1 cellular context compared by ENCODE assay signal in genomic region chr16:1610841-1611653, GRCh38.
TF ChIP-seq lines count a peak whose summit lies in the region.

No MANE protein-coding gene starts in this region.

TF ChIP-seq in GM12878, 131 proteins besides CTCF, POLR2A, EP300 and RAD21 (continued from another document):
- TF ChIP-seq, protein P1, sequence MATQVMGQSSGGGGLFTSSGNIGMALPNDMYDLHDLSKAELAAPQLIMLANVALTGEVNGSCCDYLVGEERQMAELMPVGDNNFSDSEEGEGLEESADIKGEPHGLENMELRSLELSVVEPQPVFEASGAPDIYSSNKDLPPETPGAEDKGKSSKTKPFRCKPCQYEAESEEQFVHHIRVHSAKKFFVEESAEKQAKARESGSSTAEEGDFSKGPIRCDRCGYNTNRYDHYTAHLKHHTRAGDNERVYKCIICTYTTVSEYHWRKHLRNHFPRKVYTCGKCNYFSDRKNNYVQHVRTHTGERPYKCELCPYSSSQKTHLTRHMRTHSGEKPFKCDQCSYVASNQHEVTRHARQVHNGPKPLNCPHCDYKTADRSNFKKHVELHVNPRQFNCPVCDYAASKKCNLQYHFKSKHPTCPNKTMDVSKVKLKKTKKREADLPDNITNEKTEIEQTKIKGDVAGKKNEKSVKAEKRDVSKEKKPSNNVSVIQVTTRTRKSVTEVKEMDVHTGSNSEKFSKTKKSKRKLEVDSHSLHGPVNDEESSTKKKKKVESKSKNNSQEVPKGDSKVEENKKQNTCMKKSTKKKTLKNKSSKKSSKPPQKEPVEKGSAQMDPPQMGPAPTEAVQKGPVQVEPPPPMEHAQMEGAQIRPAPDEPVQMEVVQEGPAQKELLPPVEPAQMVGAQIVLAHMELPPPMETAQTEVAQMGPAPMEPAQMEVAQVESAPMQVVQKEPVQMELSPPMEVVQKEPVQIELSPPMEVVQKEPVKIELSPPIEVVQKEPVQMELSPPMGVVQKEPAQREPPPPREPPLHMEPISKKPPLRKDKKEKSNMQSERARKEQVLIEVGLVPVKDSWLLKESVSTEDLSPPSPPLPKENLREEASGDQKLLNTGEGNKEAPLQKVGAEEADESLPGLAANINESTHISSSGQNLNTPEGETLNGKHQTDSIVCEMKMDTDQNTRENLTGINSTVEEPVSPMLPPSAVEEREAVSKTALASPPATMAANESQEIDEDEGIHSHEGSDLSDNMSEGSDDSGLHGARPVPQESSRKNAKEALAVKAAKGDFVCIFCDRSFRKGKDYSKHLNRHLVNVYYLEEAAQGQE (IDR thresholded peaks at IDR 0.05; ENCODE audit: low read depth, low read length), result no peak
- TF ChIP-seq PML (IDR thresholded peaks at IDR 0.05; ENCODE audit: low read length) (no peak; the same call in 1 of the 2 replicates), STAT1 (conservative IDR thresholded peaks at IDR 0.05) (no peak), CBX3 (IDR thresholded peaks at IDR 0.05; ENCODE audit: borderline replicate concordance, low read depth) (no peak), SKIL (IDR thresholded peaks at IDR 0.05; ENCODE audit: low read depth, poor library complexity, severe bottlenecking) (no peak), CHD4 (IDR thresholded peaks at IDR 0.05) (no peak), SP1 (IDR thresholded peaks at IDR 0.05; ENCODE audit: low read depth, low read length) (no peak), IRF4 (IDR thresholded peaks at IDR 0.05; ENCODE audit: low read depth, low read length) (no peak), SMC3 (IDR thresholded peaks at IDR 0.05; ENCODE audit: borderline replicate concordance, low read length) (no peak), POLR2AphosphoS2 (IDR thresholded peaks at IDR 0.05; ENCODE audit: low read depth, low read length) (no peak), MTA3 (IDR thresholded peaks at IDR 0.05; ENCODE audit: borderline replicate concordance, low read length) (no peak), GATAD2B (conservative IDR thresholded peaks at IDR 0.05; ENCODE audit: low read depth) (no peak)
- TF ChIP-seq, protein P2, sequence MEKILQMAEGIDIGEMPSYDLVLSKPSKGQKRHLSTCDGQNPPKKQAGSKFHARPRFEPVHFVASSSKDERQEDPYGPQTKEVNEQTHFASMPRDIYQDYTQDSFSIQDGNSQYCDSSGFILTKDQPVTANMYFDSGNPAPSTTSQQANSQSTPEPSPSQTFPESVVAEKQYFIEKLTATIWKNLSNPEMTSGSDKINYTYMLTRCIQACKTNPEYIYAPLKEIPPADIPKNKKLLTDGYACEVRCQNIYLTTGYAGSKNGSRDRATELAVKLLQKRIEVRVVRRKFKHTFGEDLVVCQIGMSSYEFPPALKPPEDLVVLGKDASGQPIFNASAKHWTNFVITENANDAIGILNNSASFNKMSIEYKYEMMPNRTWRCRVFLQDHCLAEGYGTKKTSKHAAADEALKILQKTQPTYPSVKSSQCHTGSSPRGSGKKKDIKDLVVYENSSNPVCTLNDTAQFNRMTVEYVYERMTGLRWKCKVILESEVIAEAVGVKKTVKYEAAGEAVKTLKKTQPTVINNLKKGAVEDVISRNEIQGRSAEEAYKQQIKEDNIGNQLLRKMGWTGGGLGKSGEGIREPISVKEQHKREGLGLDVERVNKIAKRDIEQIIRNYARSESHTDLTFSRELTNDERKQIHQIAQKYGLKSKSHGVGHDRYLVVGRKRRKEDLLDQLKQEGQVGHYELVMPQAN (conservative IDR thresholded peaks at IDR 0.05), result peak; percentile 27; the same call in 1 of the 2 replicates
- TF ChIP-seq, protein P3, sequence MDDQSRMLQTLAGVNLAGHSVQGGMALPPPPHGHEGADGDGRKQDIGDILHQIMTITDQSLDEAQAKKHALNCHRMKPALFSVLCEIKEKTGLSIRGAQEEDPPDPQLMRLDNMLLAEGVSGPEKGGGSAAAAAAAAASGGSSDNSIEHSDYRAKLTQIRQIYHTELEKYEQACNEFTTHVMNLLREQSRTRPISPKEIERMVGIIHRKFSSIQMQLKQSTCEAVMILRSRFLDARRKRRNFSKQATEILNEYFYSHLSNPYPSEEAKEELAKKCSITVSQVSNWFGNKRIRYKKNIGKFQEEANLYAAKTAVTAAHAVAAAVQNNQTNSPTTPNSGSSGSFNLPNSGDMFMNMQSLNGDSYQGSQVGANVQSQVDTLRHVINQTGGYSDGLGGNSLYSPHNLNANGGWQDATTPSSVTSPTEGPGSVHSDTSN (IDR thresholded peaks at IDR 0.05; ENCODE audit: insufficient replicate concordance, low read depth, low read length), result no peak
- TF ChIP-seq, protein P4, sequence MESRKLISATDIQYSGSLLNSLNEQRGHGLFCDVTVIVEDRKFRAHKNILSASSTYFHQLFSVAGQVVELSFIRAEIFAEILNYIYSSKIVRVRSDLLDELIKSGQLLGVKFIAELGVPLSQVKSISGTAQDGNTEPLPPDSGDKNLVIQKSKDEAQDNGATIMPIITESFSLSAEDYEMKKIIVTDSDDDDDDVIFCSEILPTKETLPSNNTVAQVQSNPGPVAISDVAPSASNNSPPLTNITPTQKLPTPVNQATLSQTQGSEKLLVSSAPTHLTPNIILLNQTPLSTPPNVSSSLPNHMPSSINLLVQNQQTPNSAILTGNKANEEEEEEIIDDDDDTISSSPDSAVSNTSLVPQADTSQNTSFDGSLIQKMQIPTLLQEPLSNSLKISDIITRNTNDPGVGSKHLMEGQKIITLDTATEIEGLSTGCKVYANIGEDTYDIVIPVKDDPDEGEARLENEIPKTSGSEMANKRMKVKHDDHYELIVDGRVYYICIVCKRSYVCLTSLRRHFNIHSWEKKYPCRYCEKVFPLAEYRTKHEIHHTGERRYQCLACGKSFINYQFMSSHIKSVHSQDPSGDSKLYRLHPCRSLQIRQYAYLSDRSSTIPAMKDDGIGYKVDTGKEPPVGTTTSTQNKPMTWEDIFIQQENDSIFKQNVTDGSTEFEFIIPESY (IDR thresholded peaks at IDR 0.05), result no peak
TF ChIP-seq in GM12878: peak in this region for 7.
